In genomic region chr20:49995586-49995985, GRCh38 we compare ENCODE assay signal across 3 cellular contexts.
TF ChIP-seq lines count a peak whose summit lies in the region.

No MANE protein-coding gene starts in this region.

TF ChIP-seq in SK-N-SH treated with all-trans-retinoic acid at 6 μM for 48 hours, 23 proteins besides CTCF, POLR2A, EP300 and RAD21:
- TF ChIP-seq ZNF565 (CRISPR knock-in tag; conservative IDR thresholded peaks at IDR 0.05; ENCODE audit: low read depth): no peak
- 0 out of 2 replicates have a peak, but pooled peaks have one; percentile 35 for TF ChIP-seq ZNF70 (CRISPR knock-in tag; IDR thresholded peaks at IDR 0.05)

TF ChIP-seq in SK-N-SH, 30 proteins besides CTCF, POLR2A, EP300 and RAD21:
- TF ChIP-seq NFIC (IDR thresholded peaks at IDR 0.05; ENCODE audit: borderline replicate concordance) (no peak), RXRA (IDR thresholded peaks at IDR 0.05; ENCODE audit: borderline replicate concordance, low read depth) (no peak), FOSL2 (IDR thresholded peaks at IDR 0.05; ENCODE audit: borderline replicate concordance, low read depth) (no peak), MAX (IDR thresholded peaks at IDR 0.05; ENCODE audit: low read depth) (no peak), SMC3 (IDR thresholded peaks at IDR 0.05; ENCODE audit: low read depth, low read length) (no peak), FOXJ3 (CRISPR knock-in tag; IDR thresholded peaks at IDR 0.05) (no peak), RFX5 (IDR thresholded peaks at IDR 0.05; ENCODE audit: low read length) (no peak), JUND (IDR thresholded peaks at IDR 0.05) (no peak)
- TF ChIP-seq, protein P1, sequence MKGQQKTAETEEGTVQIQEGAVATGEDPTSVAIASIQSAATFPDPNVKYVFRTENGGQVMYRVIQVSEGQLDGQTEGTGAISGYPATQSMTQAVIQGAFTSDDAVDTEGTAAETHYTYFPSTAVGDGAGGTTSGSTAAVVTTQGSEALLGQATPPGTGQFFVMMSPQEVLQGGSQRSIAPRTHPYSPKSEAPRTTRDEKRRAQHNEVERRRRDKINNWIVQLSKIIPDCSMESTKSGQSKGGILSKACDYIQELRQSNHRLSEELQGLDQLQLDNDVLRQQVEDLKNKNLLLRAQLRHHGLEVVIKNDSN (IDR thresholded peaks at IDR 0.05; ENCODE audit: borderline replicate concordance, low read depth): no peak
- TF ChIP-seq, protein P2, sequence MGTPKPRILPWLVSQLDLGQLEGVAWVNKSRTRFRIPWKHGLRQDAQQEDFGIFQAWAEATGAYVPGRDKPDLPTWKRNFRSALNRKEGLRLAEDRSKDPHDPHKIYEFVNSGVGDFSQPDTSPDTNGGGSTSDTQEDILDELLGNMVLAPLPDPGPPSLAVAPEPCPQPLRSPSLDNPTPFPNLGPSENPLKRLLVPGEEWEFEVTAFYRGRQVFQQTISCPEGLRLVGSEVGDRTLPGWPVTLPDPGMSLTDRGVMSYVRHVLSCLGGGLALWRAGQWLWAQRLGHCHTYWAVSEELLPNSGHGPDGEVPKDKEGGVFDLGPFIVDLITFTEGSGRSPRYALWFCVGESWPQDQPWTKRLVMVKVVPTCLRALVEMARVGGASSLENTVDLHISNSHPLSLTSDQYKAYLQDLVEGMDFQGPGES (IDR thresholded peaks at IDR 0.05; ENCODE audit: low read depth, low read length): no peak
TF ChIP-seq in SK-N-SH: peak in this region for 0.

TF ChIP-seq in HEK293, 187 proteins besides CTCF, POLR2A, EP300 and RAD21:
- TF ChIP-seq ZFHX2 (tag by site-specific recombination; conservative IDR thresholded peaks at IDR 0.05): no peak
- no peak for TF ChIP-seq ZNF449 (tag by site-specific recombination; IDR thresholded peaks at IDR 0.05)
- no peak for TF ChIP-seq ZBTB20 (tag by site-specific recombination; IDR thresholded peaks at IDR 0.05)
- no peak for TF ChIP-seq KLF17 (tag by site-specific recombination; IDR thresholded peaks at IDR 0.05)
- TF ChIP-seq PRDM1 (tag by site-specific recombination; IDR thresholded peaks at IDR 0.05): peak; percentile 94
- no peak for TF ChIP-seq ZNF621 (tag by site-specific recombination; IDR thresholded peaks at IDR 0.05)
- TF ChIP-seq ZNF155 (tag by site-specific recombination; IDR thresholded peaks at IDR 0.05): no peak
- peak; percentile 84 for TF ChIP-seq ZNF623 (tag by site-specific recombination; IDR thresholded peaks at IDR 0.05)
- no peak for TF ChIP-seq INSM2 (tag by site-specific recombination; IDR thresholded peaks at IDR 0.05)
- TF ChIP-seq ZNF266 (tag by site-specific recombination; IDR thresholded peaks at IDR 0.05; ENCODE audit: low read depth): no peak
- TF ChIP-seq ZNF404 (tag by site-specific recombination; IDR thresholded peaks at IDR 0.05): no peak
- no peak for TF ChIP-seq ZNF48 (tag by site-specific recombination; IDR thresholded peaks at IDR 0.05)
- TF ChIP-seq SP3 (tag by site-specific recombination; IDR thresholded peaks at IDR 0.05): no peak
